Comparison of ENCODE assay signal across 22 cellular contexts in genomic region chr9:96345551-96345950, GRCh38. TPM values are rescaled to one million over a fixed set of nuclear protein-coding genes. Genes with fewer than 3 reads are reported as not detected.
DNase-seq lines count a peak whose midpoint lies in the region; ATAC-seq and TF ChIP-seq lines count a peak whose summit lies in the region.
"Had no signal": no experiment of that assay in that cellular context is flagged by ENCODE, and none has a peak within 500 bp of the region (broad histone marks: within the 10 kb centered on the region; RNA-seq: fewer than 3 reads in every experiment).

No MANE protein-coding gene starts in this region.

- no peak overlapping the region for H2AFZ ChIP-seq in H9 (ENCODE audit: low read length)

- H2BK5ac ChIP-seq in H9 (ENCODE audit: insufficient read length, low read length), result no peak overlapping the region

- no peak overlapping the region for H3K56ac ChIP-seq in H9 (ENCODE audit: insufficient read length, low read depth, low read length)

- no peak for ATAC-seq in HG03571 (IDR thresholded peaks at IDR 0.05; ENCODE audit: unreplicated experiment)
- ATAC-seq in naive thymus-derived CD4-positive, alpha-beta T cell, result no peak
- no peak for ATAC-seq in GM19455 (IDR thresholded peaks at IDR 0.05; ENCODE audit: unreplicated experiment)
- ATAC-seq: activated CD8-positive, alpha-beta T cell treated with anti-CD3 and anti-CD28 coated beads for 36 hours; activated T-cell treated with anti-CD3 and anti-CD28 coated beads, Interleukin-2, amount 50 U/mL, for 72 hours had no signal

- H2BK120ac ChIP-seq in H9 (ENCODE audit: low read depth, low read length, poor library complexity, severe bottlenecking), result no peak overlapping the region

- POLR2A ChIA-PET in naive thymus-derived CD4-positive, alpha-beta T cell (lab: Charles Lee), result no interaction called here

- no peaks in the 10 kb centered on the region for H3K79me1 ChIP-seq in H9 (ENCODE audit: insufficient read depth, low read depth, low read length, poor library complexity, severe bottlenecking)

- H3K9me3 ChIP-seq in H9 (ENCODE audit: control insufficient read depth, low read depth, low read length) (peaks cover 3% of the 10 kb centered on the region), ascending aorta (no peaks in the 10 kb centered on the region)
- peaks cover 0 to 7% (median 0%) of the 10 kb centered on the region in 3 experiments for H3K9me3 ChIP-seq in naive thymus-derived CD4-positive, alpha-beta T cell (ENCODE audit: control insufficient read depth in 2 of 3, low read length in 3 of 3)
- H3K9me3 ChIP-seq: HAP-1 had no signal

- H3K79me2 ChIP-seq in H9 (ENCODE audit: insufficient read depth, low read length), result no peaks in the 10 kb centered on the region

- no peaks in the 10 kb centered on the region for H3K27me3 ChIP-seq in H9 (ENCODE audit: insufficient read depth, low read length)
- H3K27me3 ChIP-seq in ascending aorta, result no peaks in the 10 kb centered on the region
- H3K27me3 ChIP-seq in layer of hippocampus (ENCODE audit: control insufficient read depth, insufficient read depth, low read length), result no peaks in the 10 kb centered on the region
- no peaks in the 10 kb centered on the region for H3K27me3 ChIP-seq in naive thymus-derived CD4-positive, alpha-beta T cell (ENCODE audit: control insufficient read depth in 2 of 2, insufficient read depth in 2 of 2, low read length in 2 of 2)
- H3K27me3 ChIP-seq: breast epithelium, heart right ventricle, SJCRH30 had no signal

- peak overlapping the region; percentile 39 for H3K18ac ChIP-seq in H9 (ENCODE audit: insufficient read length, low read depth, low read length)

- H3K23me2 ChIP-seq in H9 (ENCODE audit: insufficient read length, low read depth, low read length, poor library complexity, severe bottlenecking), result no peaks in the 10 kb centered on the region

- H3K36me3 Mint-ChIP-seq in H9 (ENCODE audit: insufficient read depth in 1 of 3, low read depth in 3 of 3), result peaks cover 0 to 9% (median 5%) of the 10 kb centered on the region in 3 experiments; a peak in 6 of 7 replicates
- H3K36me3 Mint-ChIP-seq in naive thymus-derived CD4-positive, alpha-beta T cell, result peaks cover 3 to 16% (median 10%) of the 10 kb centered on the region in 5 donors

- H4K20me1 ChIP-seq in H9 (ENCODE audit: control insufficient read depth, insufficient read depth, insufficient read length), result no peaks in the 10 kb centered on the region

- no peak overlapping the region for H3K4me3 ChIP-seq in ascending aorta
- no peak overlapping the region for H3K4me3 ChIP-seq in naive thymus-derived CD4-positive, alpha-beta T cell (ENCODE audit: low read length)
- H3K4me3 ChIP-seq: breast epithelium, HAP-1, heart right ventricle, SJCRH30 had no signal

- no peak overlapping the region for H3K14ac ChIP-seq in H9 (ENCODE audit: insufficient read depth, low read length)

- H3K9ac ChIP-seq in H9 (ENCODE audit: extremely low read depth, insufficient read length, low read length), result no peak overlapping the region
- H3K9ac ChIP-seq: KMS-11 had no signal

- H3K27me3 Mint-ChIP-seq in H9 (ENCODE audit: low read depth), result no peaks in the 10 kb centered on the region
- no peaks in the 10 kb centered on the region for H3K27me3 Mint-ChIP-seq in naive thymus-derived CD4-positive, alpha-beta T cell
- H3K27me3 Mint-ChIP-seq: activated CD8-positive, alpha-beta T cell treated with anti-CD3 and anti-CD28 coated beads for 36 hours; activated naive CD8-positive, alpha-beta T cell had no signal

- no peak overlapping the region for H4K5ac ChIP-seq in H9 (ENCODE audit: insufficient read length, low read depth, low read length)

- no peak overlapping the region for H2AK5ac ChIP-seq in H9 (ENCODE audit: insufficient read length, low read length)

- no CpG with 5 or more reads among the region's 9 CpGs for WGBS in H9 (ENCODE audit: extremely low coverage, insufficient read length, low lambda C conversion rate)

- H3K27ac ChIP-seq in H9 (ENCODE audit: insufficient read length, low read depth, low read length), result no peak overlapping the region
- H3K27ac ChIP-seq in ascending aorta, result peak overlapping the region; percentile 18 to 38
- peak overlapping the region; percentile 78 for H3K27ac ChIP-seq in layer of hippocampus (ENCODE audit: low read depth, low read length)
- H3K27ac ChIP-seq in substantia nigra (ENCODE audit: low read depth, low read length, poor library complexity, severe bottlenecking), result peak overlapping the region; percentile 63
- H3K27ac ChIP-seq in naive thymus-derived CD4-positive, alpha-beta T cell (ENCODE audit: low read depth, low read length), result no peak overlapping the region
- H3K27ac ChIP-seq: breast epithelium, KMS-11, SJCRH30 had no signal

- peaks cover 4 to 6% of the 10 kb centered on the region in 2 experiments; a peak in 4 of 5 replicates for H3K9me3 Mint-ChIP-seq in H9
- H3K9me3 Mint-ChIP-seq in naive thymus-derived CD4-positive, alpha-beta T cell, result peaks cover 0 to 5% (median 0%) of the 10 kb centered on the region in 11 donors
- H3K9me3 Mint-ChIP-seq: activated CD8-positive, alpha-beta T cell treated with anti-CD3 and anti-CD28 coated beads for 36 hours; activated T-cell treated with anti-CD3 and anti-CD28 coated beads, Interleukin-2, amount 50 U/mL, for 72 hours had no signal

- H3K4me3 Mint-ChIP-seq in H9, result no peak overlapping the region
- no peak overlapping the region for H3K4me3 Mint-ChIP-seq in naive thymus-derived CD4-positive, alpha-beta T cell
- H3K4me3 Mint-ChIP-seq: activated CD8-positive, alpha-beta T cell treated with anti-CD3 and anti-CD28 coated beads for 36 hours; activated naive CD8-positive, alpha-beta T cell; activated T-cell treated with anti-CD3 and anti-CD28 coated beads, Interleukin-2, amount 50 U/mL, for 72 hours had no signal

- H3K4me1 ChIP-seq in H9 (ENCODE audit: insufficient read depth, low read length), result peaks cover 9% of the 10 kb centered on the region
- peaks cover 0 to 4% of the 10 kb centered on the region in 2 donors for H3K4me1 ChIP-seq in ascending aorta
- no peaks in the 10 kb centered on the region for H3K4me1 ChIP-seq in naive thymus-derived CD4-positive, alpha-beta T cell (ENCODE audit: control insufficient read depth in 2 of 2, insufficient read depth in 2 of 2, low read length in 2 of 2)
- H3K4me1 ChIP-seq: breast epithelium had no signal

- CTCF ChIA-PET in naive thymus-derived CD4-positive, alpha-beta T cell (lab: Charles Lee), result no interaction called here

- intact Hi-C loops in ascending aorta (cut with DNase I), result no loop called here
- intact Hi-C loops in naive thymus-derived CD4-positive, alpha-beta T cell (cut with micrococcal nuclease), result no loop called here

- no peak overlapping the region for H3K4ac ChIP-seq in H9 (ENCODE audit: low read depth, low read length)

- TF ChIP-seq CTCF in H9 (conservative IDR thresholded peaks at IDR 0.05), result no peak
- no peak for TF ChIP-seq CTCF in ascending aorta (IDR thresholded peaks at IDR 0.05)

- no peak overlapping the region for H2BK15ac ChIP-seq in H9 (ENCODE audit: low read depth, low read length)

- H3K36me3 ChIP-seq in ascending aorta, result peaks cover 21 to 31% of the 10 kb centered on the region in 2 donors
- peaks cover 0 to 7% (median 0%) of the 10 kb centered on the region in 3 experiments for H3K36me3 ChIP-seq in naive thymus-derived CD4-positive, alpha-beta T cell (ENCODE audit: control insufficient read depth in 2 of 3, insufficient read depth in 3 of 3, low read length in 3 of 3)
- H3K36me3 ChIP-seq: breast epithelium, HAP-1, SJCRH30 had no signal

- H3T11ph ChIP-seq in H9 (ENCODE audit: low read length), result no peak overlapping the region

- DNase-seq in H9 (no peak), ascending aorta (ENCODE audit: low spot score in 2 of 2) (no peak), substantia nigra (lab: John Stamatoyannopoulos, UW) (no peak), NAMALWA (ENCODE audit: low spot score) (no peak)
- DNase-seq in naive thymus-derived CD4-positive, alpha-beta T cell, result no peak
- DNase-seq: activated CD8-positive, alpha-beta T cell treated with anti-CD3 and anti-CD28 coated beads for 36 hours; activated T-cell treated with anti-CD3 and anti-CD28 coated beads, Interleukin-2, amount 50 U/mL, for 72 hours; heart right ventricle; mesendoderm; NCI-H1048; NCI-H526; SJCRH30 had no signal

- peak overlapping the region; percentile 46 to 86 (median 72); a peak in 5 of 7 replicates for H3K27ac Mint-ChIP-seq in H9
- H3K27ac Mint-ChIP-seq in naive thymus-derived CD4-positive, alpha-beta T cell, result no peak overlapping the region
- H3K27ac Mint-ChIP-seq: activated CD8-positive, alpha-beta T cell treated with anti-CD3 and anti-CD28 coated beads for 36 hours; activated naive CD8-positive, alpha-beta T cell; activated T-cell treated with anti-CD3 and anti-CD28 coated beads, Interleukin-2, amount 50 U/mL, for 72 hours had no signal

- H3K4me2 ChIP-seq in H9 (ENCODE audit: insufficient read depth, insufficient read length, low read length), result no peak overlapping the region
- H3K4me2 ChIP-seq: KMS-11 had no signal

- peaks cover 39 to 48% of the 10 kb centered on the region in 2 experiments for H3K4me1 Mint-ChIP-seq in H9
- no peaks in the 10 kb centered on the region for H3K4me1 Mint-ChIP-seq in naive thymus-derived CD4-positive, alpha-beta T cell

- no peak overlapping the region for H3K23ac ChIP-seq in H9 (ENCODE audit: insufficient read length, low read depth, low read length)

- H2BK12ac ChIP-seq in H9 (ENCODE audit: insufficient read length, low read depth, low read length), result peak overlapping the region; percentile 43

- no peak overlapping the region for H4K91ac ChIP-seq in H9 (ENCODE audit: insufficient read length, low read depth, low read length)

- no peak overlapping the region for H4K8ac ChIP-seq in H9 (replicated peaks; ENCODE audit: insufficient read length, low read depth, low read length)

- no peak overlapping the region for H2BK20ac ChIP-seq in H9 (ENCODE audit: low read depth, low read length, poor library complexity, severe bottlenecking)

RNA-seq across cellular contexts. Expression of gene SLC35D2, which starts 38.0 kb away (rescaled TPM):
- total RNA-seq in H9 (2021) (17.9 and 19.0 TPM in 2 replicates), ascending aorta (11.9 TPM)
- total RNA-seq in naive thymus-derived CD4-positive, alpha-beta T cell, result 10 to 100 TPM in 4 of 5 experiments, 1 to 10 TPM in 1; 9.7 to 20.2 (median 19.1) TPM
- polyA plus RNA-seq in naive thymus-derived CD4-positive, alpha-beta T cell, result 1 to 10 TPM; 6.1 to 7.0 TPM

RNA-seq across cellular contexts. Expression of gene HSD17B3, which starts 43.6 kb away (rescaled TPM):
- total RNA-seq in H9 (2021) (not detected in 2 replicates), ascending aorta (not detected)
- total RNA-seq in naive thymus-derived CD4-positive, alpha-beta T cell, result 1 to 10 TPM in 2 of 5 experiments, under 1 TPM in 1, not detected in 2; 0.34 to 2.6 (median 1.8) TPM
- not detected for polyA plus RNA-seq in naive thymus-derived CD4-positive, alpha-beta T cell
- total RNA-seq: activated CD8-positive, alpha-beta T cell treated with anti-CD3 and anti-CD28 coated beads for 36 hours; T-helper 2 cell treated with Interferon-gamma antibody and Interleukin-4, amounts not matched to agents 100 ng/mL and 5 ng/mL, for 36 hours; urinary bladder had no signal
- polyA plus RNA-seq: neural cell had no signal

Comparison
In these comparisons a context has a peak if more than half of its experiments do, and no peak if none do; other contexts are left out.
1. H3K27ac ChIP-seq: peak in ascending aorta (2 of 2), layer of hippocampus (single experiment) and substantia nigra (single experiment); none in H9 (single experiment) and naive thymus-derived CD4-positive, alpha-beta T cell (single experiment).
2. H3K27ac Mint-ChIP-seq: peak in H9 (3 of 3); none in naive thymus-derived CD4-positive, alpha-beta T cell (0 of 9).